9 cellular contexts compared by ENCODE assay signal in genomic region chr12:67415473-67415872, GRCh38.
A peak's percentile ranks its signal among the peaks of the same experiment; 100 is the strongest.
DNase-seq lines count a peak whose midpoint lies in the region; ATAC-seq and TF ChIP-seq lines count a peak whose summit lies in the region.
"Had no signal": no experiment of that assay in that cellular context is flagged by ENCODE, and none has a peak within 500 bp of the region (broad histone marks: within the 10 kb centered on the region; RNA-seq: fewer than 3 reads in every experiment).

No MANE protein-coding gene starts in this region.

- H3K4me1 ChIP-seq in uterus, result no peaks in the 10 kb centered on the region
- H3K4me1 ChIP-seq: Caco-2 had no signal

- H3K4me3 Mint-ChIP-seq in activated CD8-positive, alpha-beta T cell treated with anti-CD3 and anti-CD28 coated beads for 36 hours, result no peak overlapping the region
- H3K4me3 Mint-ChIP-seq in activated CD8-positive, alpha-beta T cell treated with anti-CD3 and anti-CD28 coated beads, Interleukin-2, amount 10 ng/mL, durations not matched to agents 7 days and 5 days, result no peak overlapping the region
- no peak overlapping the region for H3K4me3 Mint-ChIP-seq in activated T-cell treated with anti-CD3 and anti-CD28 coated beads, Interleukin-2, amount 50 U/mL, for 4 hours

- H3K4me3 ChIP-seq in fibroblast of pulmonary artery (replicated peaks; ENCODE audit: low read depth, low read length) (no peak overlapping the region), uterus (no peak overlapping the region)

- peaks cover 5% of the 10 kb centered on the region for H3K9me3 Mint-ChIP-seq in activated CD8-positive, alpha-beta T cell treated with anti-CD3 and anti-CD28 coated beads for 36 hours
- no peaks in the 10 kb centered on the region for H3K9me3 Mint-ChIP-seq in activated CD8-positive, alpha-beta T cell treated with anti-CD3 and anti-CD28 coated beads, Interleukin-2, amount 10 ng/mL, durations not matched to agents 7 days and 5 days (ENCODE audit: insufficient read depth)
- peaks cover 4% of the 10 kb centered on the region for H3K9me3 Mint-ChIP-seq in activated T-cell treated with anti-CD3 and anti-CD28 coated beads, Interleukin-2, amount 50 U/mL, for 4 hours

- no peak overlapping the region for H3K27ac Mint-ChIP-seq in activated CD8-positive, alpha-beta T cell treated with anti-CD3 and anti-CD28 coated beads for 36 hours
- H3K27ac Mint-ChIP-seq in activated CD8-positive, alpha-beta T cell treated with anti-CD3 and anti-CD28 coated beads, Interleukin-2, amount 10 ng/mL, durations not matched to agents 7 days and 5 days, result no peak overlapping the region

- POLR2A ChIA-PET in activated CD8-positive, alpha-beta T cell treated with anti-CD3 and anti-CD28 coated beads for 36 hours (lab: Charles Lee), result no interaction called here
- POLR2A ChIA-PET in activated CD8-positive, alpha-beta T cell treated with anti-CD3 and anti-CD28 coated beads, Interleukin-2, amount 10 ng/mL, durations not matched to agents 7 days and 5 days (lab: Charles Lee), result no interaction called here

- H3K36me3 Mint-ChIP-seq in activated CD8-positive, alpha-beta T cell treated with anti-CD3 and anti-CD28 coated beads for 36 hours (ENCODE audit: low read depth), result no peaks in the 10 kb centered on the region
- H3K36me3 Mint-ChIP-seq in activated CD8-positive, alpha-beta T cell treated with anti-CD3 and anti-CD28 coated beads, Interleukin-2, amount 10 ng/mL, durations not matched to agents 7 days and 5 days (ENCODE audit: low read depth), result no peaks in the 10 kb centered on the region
- peaks cover 2% of the 10 kb centered on the region for H3K36me3 Mint-ChIP-seq in activated T-cell treated with anti-CD3 and anti-CD28 coated beads, Interleukin-2, amount 50 U/mL, for 4 hours (ENCODE audit: insufficient read depth)

- peak; percentile 42 for TF ChIP-seq CTCF in activated CD8-positive, alpha-beta T cell treated with anti-CD3 and anti-CD28 coated beads for 36 hours (IDR thresholded peaks at IDR 0.05)
- TF ChIP-seq CTCF in fibroblast of pulmonary artery (IDR thresholded peaks at IDR 0.05; ENCODE audit: low read length, missing control alignments) (peak; percentile 39), uterus (IDR thresholded peaks at IDR 0.05) (peak in 1 of 4 experiments; percentile 20)

- ATAC-seq in activated CD8-positive, alpha-beta T cell treated with anti-CD3 and anti-CD28 coated beads for 36 hours, result no peak
- ATAC-seq in activated CD8-positive, alpha-beta T cell treated with anti-CD3 and anti-CD28 coated beads, Interleukin-2, amount 10 ng/mL, durations not matched to agents 7 days and 5 days, result no peak
- no peak for ATAC-seq in activated T-cell treated with anti-CD3 and anti-CD28 coated beads, Interleukin-2, amount 50 U/mL, for 4 hours
- ATAC-seq in HG03460 (IDR thresholded peaks at IDR 0.05; ENCODE audit: unreplicated experiment), result no peak

- no peaks in the 10 kb centered on the region for H3K27me3 Mint-ChIP-seq in activated CD8-positive, alpha-beta T cell treated with anti-CD3 and anti-CD28 coated beads for 36 hours
- H3K27me3 Mint-ChIP-seq in activated CD8-positive, alpha-beta T cell treated with anti-CD3 and anti-CD28 coated beads, Interleukin-2, amount 10 ng/mL, durations not matched to agents 7 days and 5 days (ENCODE audit: low read depth), result no peaks in the 10 kb centered on the region
- no peaks in the 10 kb centered on the region for H3K27me3 Mint-ChIP-seq in activated T-cell treated with anti-CD3 and anti-CD28 coated beads, Interleukin-2, amount 50 U/mL, for 4 hours (ENCODE audit: low read depth)

- no peak for TF ChIP-seq POLR2A in uterus (IDR thresholded peaks at IDR 0.05)

- CTCF ChIA-PET in activated CD8-positive, alpha-beta T cell treated with anti-CD3 and anti-CD28 coated beads for 36 hours (lab: Charles Lee), result no interaction called here
- CTCF ChIA-PET in activated CD8-positive, alpha-beta T cell treated with anti-CD3 and anti-CD28 coated beads, Interleukin-2, amount 10 ng/mL, durations not matched to agents 7 days and 5 days (lab: Charles Lee), result no interaction called here

- H3K36me3 ChIP-seq in uterus, result no peaks in the 10 kb centered on the region

- H3K4me1 Mint-ChIP-seq in activated CD8-positive, alpha-beta T cell treated with anti-CD3 and anti-CD28 coated beads for 36 hours (ENCODE audit: low read depth), result no peaks in the 10 kb centered on the region
- H3K4me1 Mint-ChIP-seq in activated CD8-positive, alpha-beta T cell treated with anti-CD3 and anti-CD28 coated beads, Interleukin-2, amount 10 ng/mL, durations not matched to agents 7 days and 5 days (ENCODE audit: low read depth), result no peaks in the 10 kb centered on the region
- no peaks in the 10 kb centered on the region for H3K4me1 Mint-ChIP-seq in activated T-cell treated with anti-CD3 and anti-CD28 coated beads, Interleukin-2, amount 50 U/mL, for 4 hours (ENCODE audit: low read depth)

- no peaks in the 10 kb centered on the region for H3K27me3 ChIP-seq in uterus

- no peak overlapping the region for H3K27ac ChIP-seq in uterus

- peak; percentile 5 for DNase-seq in activated CD8-positive, alpha-beta T cell treated with anti-CD3 and anti-CD28 coated beads for 36 hours
- DNase-seq in activated CD8-positive, alpha-beta T cell treated with anti-CD3 and anti-CD28 coated beads, Interleukin-2, amount 10 ng/mL, durations not matched to agents 7 days and 5 days, result no peak
- DNase-seq in NCI-H774 (lab: John Stamatoyannopoulos, UW) (peak; percentile 14), fibroblast of pulmonary artery (ENCODE audit: low read depth) (peak; percentile 41), stromal cell of bone marrow (ENCODE audit: low read depth) (peak; percentile 61), uterus (no peak)
- DNase-seq in activated T-cell treated with anti-CD3 and anti-CD28 coated beads, Interleukin-2, amount 50 U/mL, for 4 hours, result no peak

- intact Hi-C loops in activated CD8-positive, alpha-beta T cell treated with anti-CD3 and anti-CD28 coated beads for 36 hours (cut with micrococcal nuclease), result no loop called here
- intact Hi-C loops in uterus (cut with DNase I; ENCODE audit: low total_unique reads), result no loop called here

- no peaks in the 10 kb centered on the region for H3K9me3 ChIP-seq in uterus
- H3K9me3 ChIP-seq: Caco-2 had no signal

Comparison
In these comparisons a context has a peak if more than half of its experiments do, and no peak if none do; other contexts are left out.
1. DNase-seq: peak in activated CD8-positive, alpha-beta T cell treated with anti-CD3 and anti-CD28 coated beads for 36 hours (single experiment), NCI-H774 (single experiment), fibroblast of pulmonary artery (single experiment) and stromal cell of bone marrow (single experiment); none in activated CD8-positive, alpha-beta T cell treated with anti-CD3 and anti-CD28 coated beads, Interleukin-2, amount 10 ng/mL, durations not matched to agents 7 days and 5 days (single experiment), uterus (0 of 2) and activated T-cell treated with anti-CD3 and anti-CD28 coated beads, Interleukin-2, amount 50 U/mL, for 4 hours (single experiment).